In the genomic region with DNA sequence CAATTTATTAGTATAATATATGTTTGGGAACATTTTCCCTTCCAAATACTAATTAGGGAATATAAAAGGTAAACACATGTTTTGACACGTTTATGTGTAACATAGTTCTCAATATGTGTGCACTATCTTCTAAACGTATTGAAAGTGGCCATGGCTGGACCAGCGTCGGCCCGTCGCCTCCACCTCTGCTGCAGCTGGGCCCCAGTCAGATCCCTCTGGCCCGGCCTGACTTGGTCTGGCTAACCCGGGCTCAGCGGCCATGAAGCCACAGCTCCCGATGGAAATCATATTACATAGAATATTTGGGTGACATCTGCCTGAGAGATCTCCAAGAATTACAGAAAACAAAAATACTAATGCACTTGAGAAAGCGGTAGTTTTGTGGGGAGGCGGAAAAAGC, we compare ENCODE assay signal across 21 cellular contexts.
DNase-seq lines count a peak whose midpoint lies in the region; ATAC-seq, FAIRE-seq and TF ChIP-seq lines count a peak whose summit lies in the region.
"Had no signal": no experiment of that assay in that cellular context is flagged by ENCODE, and none has a peak within 500 bp of the region (broad histone marks: within the 10 kb centered on the region; RNA-seq: fewer than 3 reads in every experiment).

No MANE protein-coding gene starts in this region.

- no peak for TF ChIP-seq RAD21 in SK-N-SH (IDR thresholded peaks at IDR 0.05; ENCODE audit: low read length)

- BruUV-seq in endothelial cell of umbilical vein (replicated peaks; lab: Mats Ljungman, UMichigan), result no TSS peak

- 90% methylated on average over 12 of the region's 12 CpGs for WGBS in SK-N-SH (ENCODE audit: low lambda C conversion rate)

- H3K27ac ChIP-seq in BLaER1 (no peak overlapping the region), endothelial cell of umbilical vein (ENCODE audit: insufficient read depth, low read depth, low read length) (no peak overlapping the region), SK-N-SH (ENCODE audit: low read depth in 2 of 2, low read length in 1 of 2) (no peak overlapping the region)
- H3K27ac ChIP-seq in BLaER1 treated with 17β-estradiol and CSF1 and Interleukin-3, amounts not matched to agents 10 nM and 100 nM, result no peak overlapping the region

- H3K4me1 ChIP-seq in BLaER1 (peaks cover 19% of the 10 kb centered on the region), endothelial cell of umbilical vein (ENCODE audit: control insufficient read depth, extremely low read depth, insufficient read depth, low read length) (peaks cover 6% of the 10 kb centered on the region), SK-N-SH (ENCODE audit: control insufficient read depth in 1 of 2, insufficient read depth in 2 of 2, low read depth in 1 of 2, low read length in 1 of 2) (no peaks in the 10 kb centered on the region)
- peaks cover 7 to 20% (median 15%) of the 10 kb centered on the region in 10 experiments; a peak in 16 of 20 replicates for H3K4me1 ChIP-seq in BLaER1 treated with 17β-estradiol and CSF1 and Interleukin-3, amounts not matched to agents 10 nM and 100 nM
- H3K4me1 ChIP-seq: BE2C had no signal

- dilution Hi-C loops in endothelial cell of umbilical vein (cut with MboI; ENCODE audit: extremely low pct_ligation_motif_present, low sequenced_read_pairs), result no loop called here

- TF ChIP-seq POLR2A in endothelial cell of umbilical vein (IDR thresholded peaks at IDR 0.05; ENCODE audit: low read depth, low read length), result no peak

- ATAC-seq in GM21515 (IDR thresholded peaks at IDR 0.05; ENCODE audit: unreplicated experiment), result no peak

- no peak for FAIRE-seq in endothelial cell of umbilical vein (lab: Jason Lieb, UNC)
- FAIRE-seq: A204.1, G401.6, GM12891 had no signal

- H3K79me2 ChIP-seq in endothelial cell of umbilical vein (ENCODE audit: control insufficient read depth, insufficient read depth, low read length), result no peaks in the 10 kb centered on the region
- H3K79me2 ChIP-seq in SK-N-SH (ENCODE audit: insufficient read depth), result no peaks in the 10 kb centered on the region

- DNase-seq in endothelial cell of umbilical vein (ENCODE audit: low read depth, low spot score) (no peak), SK-N-SH (no peak), NCI-H146 (lab: John Stamatoyannopoulos, UW) (no peak)
- DNase-seq: 8988T; ACHN; BE2C; C1 segment of cervical spinal cord; CD4-positive, CD25-positive, alpha-beta regulatory T cell; CD8-positive, alpha-beta memory T cell; COR-L47; DMS 273 treated with DMSO at 0.1 percent for 48 hours; DMS153; DMS53; DMS79; GF-D8 had no signal

- no peaks in the 10 kb centered on the region for H4K20me1 ChIP-seq in BLaER1
- no peaks in the 10 kb centered on the region for H4K20me1 ChIP-seq in BLaER1 treated with 17β-estradiol and CSF1 and Interleukin-3, amounts not matched to agents 10 nM and 100 nM
- no peaks in the 10 kb centered on the region for H4K20me1 ChIP-seq in endothelial cell of umbilical vein (replicated peaks; ENCODE audit: control insufficient read depth, extremely low read depth, insufficient read depth, low read length)
- H4K20me1 ChIP-seq in SK-N-SH (ENCODE audit: insufficient read depth), result no peaks in the 10 kb centered on the region

- no peaks in the 10 kb centered on the region for H3K9me2 ChIP-seq in SK-N-SH

- H3K9me1 ChIP-seq in endothelial cell of umbilical vein (replicated peaks; ENCODE audit: control insufficient read depth, extremely low read depth, insufficient read depth, low read length), result no peaks in the 10 kb centered on the region

- H2AFZ ChIP-seq in endothelial cell of umbilical vein (ENCODE audit: low read depth, low read length), result no peak overlapping the region
- H2AFZ ChIP-seq in SK-N-SH (ENCODE audit: low read depth), result no peak overlapping the region

- no peak overlapping the region for H3K9ac ChIP-seq in BLaER1
- no peak overlapping the region for H3K9ac ChIP-seq in BLaER1 treated with 17β-estradiol and CSF1 and Interleukin-3, amounts not matched to agents 10 nM and 100 nM
- no peak overlapping the region for H3K9ac ChIP-seq in endothelial cell of umbilical vein (replicated peaks; ENCODE audit: extremely low read depth, insufficient read depth, low read length)
- no peak overlapping the region for H3K9ac ChIP-seq in SK-N-SH

- H3F3A ChIP-seq in SK-N-SH (replicated peaks; ENCODE audit: insufficient read depth), result no peaks in the 10 kb centered on the region

- TF ChIP-seq EP300 in SK-N-SH (IDR thresholded peaks at IDR 0.05; ENCODE audit: borderline replicate concordance in 1 of 2, low read depth in 1 of 2, low read length in 1 of 2), result no peak

- POLR2A ChIA-PET in endothelial cell of umbilical vein (lab: Charles Lee) (no interaction called here), SK-N-SH (lab: Yijun Ruan, JAX) (no interaction called here)

- H3K27me3 ChIP-seq in BLaER1, result no peaks in the 10 kb centered on the region
- no peaks in the 10 kb centered on the region for H3K27me3 ChIP-seq in BLaER1 treated with 17β-estradiol and CSF1 and Interleukin-3, amounts not matched to agents 10 nM and 100 nM
- no peaks in the 10 kb centered on the region for H3K27me3 ChIP-seq in endothelial cell of umbilical vein (ENCODE audit: control insufficient read depth in 2 of 2, insufficient read depth in 2 of 2, low read length in 2 of 2)
- H3K27me3 ChIP-seq in SK-N-SH (ENCODE audit: insufficient read depth), result no peaks in the 10 kb centered on the region
- H3K27me3 ChIP-seq: BE2C had no signal

- no peaks in the 10 kb centered on the region for H3K36me3 ChIP-seq in BLaER1
- no peaks in the 10 kb centered on the region for H3K36me3 ChIP-seq in BLaER1 treated with 17β-estradiol and CSF1 and Interleukin-3, amounts not matched to agents 10 nM and 100 nM
- no peaks in the 10 kb centered on the region for H3K36me3 ChIP-seq in endothelial cell of umbilical vein (ENCODE audit: control insufficient read depth in 2 of 2, extremely low read depth in 1 of 2, insufficient read depth in 2 of 2, low read length in 2 of 2)
- no peaks in the 10 kb centered on the region for H3K36me3 ChIP-seq in SK-N-SH (replicated peaks in 1 of 2; ENCODE audit: control insufficient read depth in 1 of 2, insufficient read depth in 2 of 2, low read length in 1 of 2)
- H3K36me3 ChIP-seq: BE2C had no signal

- H3K4me2 ChIP-seq in BLaER1 (peak overlapping the region; percentile 40), endothelial cell of umbilical vein (ENCODE audit: insufficient read depth, low read length) (peak overlapping the region; percentile 59), SK-N-SH (no peak overlapping the region)
- peak overlapping the region in 9 of 11 experiments; percentile 9 to 50 (median 40); a peak in 16 of 22 replicates for H3K4me2 ChIP-seq in BLaER1 treated with 17β-estradiol and CSF1 and Interleukin-3, amounts not matched to agents 10 nM and 100 nM

- CTCF ChIA-PET in endothelial cell of umbilical vein (lab: Charles Lee) (interaction anchor here (1.2 kb wide), 1 partner anchor 14 kb away, joined by 3 read pairs; no protein-coding TSS in a partner anchor), SK-N-SH (lab: Yijun Ruan, JAX) (no interaction called here)

- no peaks in the 10 kb centered on the region for H3K9me3 ChIP-seq in BLaER1
- peaks cover 0 to 6% (median 0%) of the 10 kb centered on the region in 11 experiments; a peak in 1 of 22 replicates for H3K9me3 ChIP-seq in BLaER1 treated with 17β-estradiol and CSF1 and Interleukin-3, amounts not matched to agents 10 nM and 100 nM (replicated peaks in 1 of 11)
- H3K9me3 ChIP-seq in endothelial cell of umbilical vein (replicated peaks; ENCODE audit: control insufficient read depth, insufficient read depth, low read length), result no peaks in the 10 kb centered on the region
- H3K9me3 ChIP-seq in SK-N-SH, result no peaks in the 10 kb centered on the region
- H3K9me3 ChIP-seq: BE2C had no signal

- TF ChIP-seq CTCF in endothelial cell of umbilical vein (IDR thresholded peaks at IDR 0.05; ENCODE audit: extremely low read depth in 1 of 2, insufficient read depth in 1 of 2, low read depth in 1 of 2, low read length in 2 of 2) (no peak), SK-N-SH (IDR thresholded peaks at IDR 0.05) (no peak)

- intact Hi-C loops in endothelial cell of umbilical vein (cut with micrococcal nuclease), result loop anchor here (1.0 kb wide), 1 partner anchor 143 kb away; no protein-coding TSS in a partner anchor

- H3K4me3 ChIP-seq in BLaER1, result no peak overlapping the region
- H3K4me3 ChIP-seq in BLaER1 treated with 17β-estradiol and CSF1 and Interleukin-3, amounts not matched to agents 10 nM and 100 nM, result no peak overlapping the region
- H3K4me3 ChIP-seq in endothelial cell of umbilical vein (replicated peaks in 1 of 3; ENCODE audit: insufficient read depth in 1 of 3, low read depth in 1 of 3, low read length in 3 of 3), result no peak overlapping the region
- H3K4me3 ChIP-seq in SK-N-SH (ENCODE audit: low read depth in 2 of 2, low read length in 1 of 2), result no peak overlapping the region

TF ChIP-seq in endothelial cell of umbilical vein, 7 proteins besides CTCF, POLR2A, EP300 and RAD21 (continues in another document):
- TF ChIP-seq, protein P1, sequence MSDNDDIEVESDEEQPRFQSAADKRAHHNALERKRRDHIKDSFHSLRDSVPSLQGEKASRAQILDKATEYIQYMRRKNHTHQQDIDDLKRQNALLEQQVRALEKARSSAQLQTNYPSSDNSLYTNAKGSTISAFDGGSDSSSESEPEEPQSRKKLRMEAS (IDR thresholded peaks at IDR 0.05; ENCODE audit: insufficient read depth, insufficient read length), result no peak
- TF ChIP-seq MYC (IDR thresholded peaks at IDR 0.05; ENCODE audit: low read depth, low read length), result no peak
- TF ChIP-seq GATA2 (IDR thresholded peaks at IDR 0.05; ENCODE audit: insufficient read depth, insufficient read length, low read depth, low read length), result no peak
- no peak for TF ChIP-seq POLR2AphosphoS5 (IDR thresholded peaks at IDR 0.05; ENCODE audit: insufficient read depth, low read depth, low read length)
- no peak for TF ChIP-seq EZH2 (IDR thresholded peaks at IDR 0.05; ENCODE audit: borderline replicate concordance, low read depth, low read length, severe bottlenecking)
- TF ChIP-seq FOS (IDR thresholded peaks at IDR 0.05; ENCODE audit: borderline replicate concordance, insufficient read depth, low read length), result no peak

TF ChIP-seq in SK-N-SH, 30 proteins besides CTCF, POLR2A, EP300 and RAD21:
- TF ChIP-seq GABPA (IDR thresholded peaks at IDR 0.05; ENCODE audit: low read depth), result no peak
- no peak for TF ChIP-seq MEF2A (IDR thresholded peaks at IDR 0.05; ENCODE audit: borderline replicate concordance, low read depth)
- TF ChIP-seq EZH2phosphoT487 (IDR thresholded peaks at IDR 0.05; ENCODE audit: borderline replicate concordance, low read depth), result no peak
- no peak for TF ChIP-seq TEAD4 (IDR thresholded peaks at IDR 0.05; ENCODE audit: borderline replicate concordance, insufficient read depth)
TF ChIP-seq in SK-N-SH: peak in this region for 0.
